21 cellular contexts compared by ENCODE assay signal in the genomic region with DNA sequence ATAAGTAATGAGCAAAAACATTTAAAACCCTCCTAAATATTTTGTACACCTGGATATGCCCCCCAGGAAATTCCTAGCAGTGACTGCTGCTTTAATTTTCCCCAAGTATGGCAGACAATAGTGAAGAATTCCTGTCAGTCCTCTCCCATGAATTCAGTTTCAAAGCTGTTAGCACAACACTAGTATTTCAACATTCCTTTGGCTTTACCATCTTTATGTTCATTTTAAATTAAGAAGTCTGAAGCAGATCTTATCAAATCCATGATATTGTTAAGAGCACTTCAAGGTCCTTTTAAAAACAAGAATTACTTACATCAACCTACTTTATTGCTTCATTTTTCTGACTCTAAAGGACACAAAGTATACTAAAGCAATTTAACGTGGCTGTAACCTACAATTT.
"Had no signal": no experiment of that assay in that cellular context is flagged by ENCODE, and none has a peak within 500 bp of the region (broad histone marks: within the 10 kb centered on the region; RNA-seq: fewer than 3 reads in every experiment).

No MANE protein-coding gene starts in this region.

- H3K4me3 ChIP-seq: esophagus squamous epithelium, gastroesophageal sphincter, psoas muscle, right lobe of liver, spleen, testis, transverse colon had no signal

- H3K4me1 Mint-ChIP-seq: naive thymus-derived CD4-positive, alpha-beta T cell; nephron progenitor cell; stimulated activated naive B cell treated with anti-CD40 and anti-IgM and Interleukin-4, amounts not matched to agents 10 μg/mL and 1 μg/mL and 100 μg/mL, for 72 hours; stimulated activated naive CD8-positive, alpha-beta T cell treated with anti-CD3 and anti-CD28 coated beads, Interleukin-15, amount 100 ng/mL, for 72 hours had no signal

- H3K9me3 ChIP-seq: esophagus squamous epithelium, gastroesophageal sphincter, psoas muscle, right lobe of liver, testis, transverse colon had no signal

- H3K4me1 ChIP-seq: esophagus squamous epithelium, gastroesophageal sphincter, psoas muscle, right lobe of liver, spleen, testis, transverse colon had no signal

- H3K27ac ChIP-seq: esophagus squamous epithelium, gastroesophageal sphincter, psoas muscle, right lobe of liver, spleen, testis, transverse colon had no signal

- H3K27me3 Mint-ChIP-seq: dendritic cell treated with granulocyte-macrophage colony-stimulating factor and Interleukin-4, amounts not matched to agents 40 ng/mL and 50 ng/mL, for 4 days had no signal

- DNase-seq: effector memory CD8-positive, alpha-beta T cell; esophagus squamous epithelium; foreskin fibroblast; glutamatergic neuron; kidney glomerular epithelial cell; mesendoderm; naive thymus-derived CD4-positive, alpha-beta T cell; nephron progenitor cell; psoas muscle; retina; right lobe of liver; spleen; stimulated activated CD4-positive, alpha-beta T cell treated with anti-CD3 and anti-CD28 coated beads, Interleukin-15, amount 100 ng/mL, for 24 hours; stimulated activated CD4-positive, alpha-beta T cell treated with anti-CD3 and anti-CD28 coated beads, Interleukin-1b, Interleukin-23, amount 100 ng/mL, for 48 hours; stimulated activated CD4-positive, alpha-beta T cell treated with anti-CD3 and anti-CD28 coated beads, Interleukin-4, amount 100 ng/mL, for 4 hours; stimulated activated naive B cell treated with anti-CD40 and anti-IgM and Interleukin-4, amounts not matched to agents 10 μg/mL and 1 μg/mL and 100 μg/mL, for 72 hours; stimulated activated naive CD8-positive, alpha-beta T cell treated with anti-CD3 and anti-CD28 coated beads, Interleukin-15, amount 100 ng/mL, for 72 hours; testis; transverse colon had no signal

- H3K27me3 ChIP-seq: esophagus squamous epithelium, gastroesophageal sphincter, right lobe of liver, spleen, testis, transverse colon had no signal

- H3K36me3 Mint-ChIP-seq: naive thymus-derived CD4-positive, alpha-beta T cell had no signal

- H3K4me3 Mint-ChIP-seq: dendritic cell treated with granulocyte-macrophage colony-stimulating factor and Interleukin-4, amounts not matched to agents 40 ng/mL and 50 ng/mL, for 4 days; effector memory CD8-positive, alpha-beta T cell; naive thymus-derived CD4-positive, alpha-beta T cell; nephron progenitor cell; stimulated activated naive B cell treated with anti-CD40 and anti-IgM and Interleukin-4, amounts not matched to agents 10 μg/mL and 1 μg/mL and 100 μg/mL, for 72 hours; stimulated activated naive CD8-positive, alpha-beta T cell treated with anti-CD3 and anti-CD28 coated beads, Interleukin-15, amount 100 ng/mL, for 72 hours had no signal

- H3K9me3 Mint-ChIP-seq: effector memory CD8-positive, alpha-beta T cell; stimulated activated naive B cell treated with anti-CD40 and anti-IgM and Interleukin-4, amounts not matched to agents 10 μg/mL and 1 μg/mL and 100 μg/mL, for 72 hours; stimulated activated naive CD8-positive, alpha-beta T cell treated with anti-CD3 and anti-CD28 coated beads, Interleukin-15, amount 100 ng/mL, for 72 hours had no signal

- H3K27ac Mint-ChIP-seq: dendritic cell treated with granulocyte-macrophage colony-stimulating factor and Interleukin-4, amounts not matched to agents 40 ng/mL and 50 ng/mL, for 4 days; effector memory CD8-positive, alpha-beta T cell; naive thymus-derived CD4-positive, alpha-beta T cell; nephron progenitor cell; stimulated activated naive B cell treated with anti-CD40 and anti-IgM and Interleukin-4, amounts not matched to agents 10 μg/mL and 1 μg/mL and 100 μg/mL, for 72 hours; stimulated activated naive CD8-positive, alpha-beta T cell treated with anti-CD3 and anti-CD28 coated beads, Interleukin-15, amount 100 ng/mL, for 72 hours had no signal

- H3K36me3 ChIP-seq: esophagus squamous epithelium, gastroesophageal sphincter, right lobe of liver, spleen, transverse colon had no signal
